ENCODE assay signal across 19 cellular contexts in the genomic region with DNA sequence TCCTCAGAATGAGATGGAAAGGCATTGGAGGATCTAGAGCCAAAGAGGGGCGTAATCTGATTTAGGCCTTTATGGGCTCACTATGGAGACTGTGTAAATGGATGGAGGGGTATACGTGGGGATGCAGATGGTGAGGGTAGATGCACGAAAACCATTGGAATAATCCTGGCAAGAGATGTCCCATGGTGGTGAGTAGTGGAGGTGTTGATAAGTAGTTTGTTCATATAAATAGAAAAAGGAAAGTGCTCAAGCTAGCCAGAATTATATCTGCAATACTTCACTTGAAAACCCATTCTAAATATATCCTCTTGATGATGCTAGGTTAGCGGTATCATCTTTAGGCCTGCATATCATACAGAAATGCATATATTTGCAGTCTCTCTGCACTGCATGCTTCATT.
"Had no signal": no experiment of that assay in that cellular context is flagged by ENCODE, and none has a peak within 500 bp of the region (broad histone marks: within the 10 kb centered on the region; RNA-seq: fewer than 3 reads in every experiment).

No MANE protein-coding gene starts in this region.

- H3K9ac ChIP-seq: parathyroid adenoma had no signal

- DNase-seq: cortex of kidney; dorsolateral prefrontal cortex; effector CD8-positive, alpha-beta T cell; foreskin melanocyte; kidney glomerular epithelial cell; lower lobe of right lung; naive B cell; spleen; stimulated activated CD4-positive, alpha-beta T cell treated with anti-CD3 and anti-CD28 coated beads, Interleukin-15, amount 100 ng/mL, for 24 hours; stimulated activated CD4-positive, alpha-beta T cell treated with anti-CD3 and anti-CD28 coated beads, Interleukin-2, amount 100 ng/mL, for 24 hours; stimulated activated naive CD4-positive, alpha-beta T cell; stomach; substantia nigra; transverse colon had no signal

- H3K4me3 ChIP-seq: dorsolateral prefrontal cortex, lower lobe of right lung, prostate gland, spleen, stomach, thoracic aorta, transverse colon had no signal

- H3K27me3 ChIP-seq: dorsolateral prefrontal cortex, spleen, stomach, transverse colon had no signal

- H3K9me3 ChIP-seq: lower lobe of right lung, prostate gland, stomach, thoracic aorta, transverse colon had no signal

- H3K4me1 ChIP-seq: lower lobe of right lung, prostate gland, spleen, stomach, transverse colon had no signal

- H3K27ac ChIP-seq: dorsolateral prefrontal cortex, lower lobe of right lung, parathyroid adenoma, prostate gland, spleen, stomach, thoracic aorta, transverse colon had no signal

- ATAC-seq: left lobe of liver, lower lobe of right lung, sciatic nerve had no signal

- H3K36me3 ChIP-seq: lower lobe of right lung, prostate gland, spleen, stomach, thoracic aorta, transverse colon had no signal

- H2AFZ ChIP-seq: parathyroid adenoma had no signal

- H3K79me2 ChIP-seq: parathyroid adenoma had no signal
